ENCODE assay signal across 8 cellular contexts in the genomic region with DNA sequence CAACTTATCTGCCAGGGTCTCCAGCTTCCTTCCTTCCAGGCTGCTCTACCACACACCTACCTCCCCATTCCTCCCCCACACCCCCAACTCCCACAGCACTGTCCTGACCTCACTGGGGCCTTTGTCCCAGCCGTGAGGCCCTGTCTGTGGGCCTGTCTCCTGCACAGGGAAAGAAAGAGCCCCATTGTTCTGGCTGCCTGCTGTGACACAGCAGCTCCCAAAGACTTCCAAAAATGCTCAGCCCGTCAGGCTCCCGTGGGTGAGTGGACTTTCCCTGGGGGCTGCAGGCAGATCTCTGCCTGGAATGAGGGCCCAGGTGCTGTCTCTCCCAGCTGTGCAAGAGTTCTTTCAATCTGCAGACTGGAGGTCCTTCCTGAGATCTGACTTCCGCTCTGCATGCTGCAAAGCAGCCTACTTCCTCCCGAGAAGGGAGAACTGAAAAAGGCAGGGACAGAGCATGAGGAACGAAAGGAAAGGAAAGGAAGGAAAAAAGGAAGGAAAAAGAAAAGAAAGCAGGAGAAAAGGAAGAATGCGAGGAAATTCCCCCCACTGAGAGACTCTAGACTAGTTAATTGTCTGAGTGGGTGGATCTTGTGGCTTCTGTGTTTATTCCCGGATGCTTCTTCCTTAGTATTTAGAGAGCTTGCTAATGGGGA. TPM values are rescaled to one million over a fixed set of nuclear protein-coding genes. Genes with fewer than 3 reads are reported as not detected.
DNase-seq lines count a peak whose midpoint lies in the region; ATAC-seq and TF ChIP-seq lines count a peak whose summit lies in the region.

No MANE protein-coding gene starts in this region.

- CTCF ChIA-PET in CD4-positive, alpha-beta memory T cell (lab: Charles Lee; ENCODE audit: partially characterized antibody) = interaction anchor here (1.0 to 7.8 kb wide), 11 partner anchors 13 to 198 kb away, joined by 3 to 153 read pairs (median 10); a partner anchor contains a TSS

- no peaks in the 10 kb centered on the region for H3K9me3 ChIP-seq in tibial nerve
- no peaks in the 10 kb centered on the region for H3K9me3 ChIP-seq in CD4-positive, alpha-beta memory T cell (ENCODE audit: control insufficient read depth in 1 of 2, low read length in 2 of 2)

- H3K36me3 Mint-ChIP-seq in T-helper 1 cell treated with Interleukin-12 subunit alpha and Interleukin-12 subunit beta and Interleukin-4 antibody, amounts not matched to agents 30 μg/mL and 1 μg/mL, for 36 hours (ENCODE audit: low read depth) = peaks cover 1% of the 10 kb centered on the region
- H3K36me3 Mint-ChIP-seq in activated naive CD8-positive, alpha-beta T cell treated with anti-CD3 and anti-CD28 coated beads, Interleukin-2, amount 50 U/mL, for 24 hours (ENCODE audit: low read depth) = no peaks in the 10 kb centered on the region
- no peaks in the 10 kb centered on the region for H3K36me3 Mint-ChIP-seq in activated naive CD4-positive, alpha-beta T cell treated with anti-CD3 and anti-CD28 coated beads, Interleukin-2, amount 50 U/mL, for 72 hours
- no peaks in the 10 kb centered on the region for H3K36me3 Mint-ChIP-seq in CD4-positive, alpha-beta memory T cell

- DNase-seq in T-helper 1 cell (no peak), kidney tubule cell (ENCODE audit: low spot score) (peak; percentile 67), tibial nerve (ENCODE audit: low spot score in 2 of 2) (no peak)
- no peak for DNase-seq in activated naive CD8-positive, alpha-beta T cell treated with anti-CD3 and anti-CD28 coated beads, Interleukin-2, amount 50 U/mL, for 24 hours
- no peak for DNase-seq in activated naive CD4-positive, alpha-beta T cell treated with anti-CD3 and anti-CD28 coated beads, Interleukin-2, amount 50 U/mL, for 72 hours (ENCODE audit: low spot score in 2 of 2)
- no peak for DNase-seq in CD4-positive, alpha-beta memory T cell

- H3K4me1 Mint-ChIP-seq in T-helper 1 cell treated with Interleukin-12 subunit alpha and Interleukin-12 subunit beta and Interleukin-4 antibody, amounts not matched to agents 30 μg/mL and 1 μg/mL, for 36 hours (ENCODE audit: low read depth) = peaks cover 39% of the 10 kb centered on the region
- H3K4me1 Mint-ChIP-seq in activated naive CD8-positive, alpha-beta T cell treated with anti-CD3 and anti-CD28 coated beads, Interleukin-2, amount 50 U/mL, for 24 hours = peaks cover 48% of the 10 kb centered on the region
- H3K4me1 Mint-ChIP-seq in CD4-positive, alpha-beta memory T cell = peaks cover 29 to 54% (median 37%) of the 10 kb centered on the region in 4 donors

- peak overlapping the region; percentile 17 for H3K27ac Mint-ChIP-seq in T-helper 1 cell treated with Interleukin-12 subunit alpha and Interleukin-12 subunit beta and Interleukin-4 antibody, amounts not matched to agents 30 μg/mL and 1 μg/mL, for 36 hours
- H3K27ac Mint-ChIP-seq in activated naive CD8-positive, alpha-beta T cell treated with anti-CD3 and anti-CD28 coated beads, Interleukin-2, amount 50 U/mL, for 24 hours = no peak overlapping the region
- no peak overlapping the region for H3K27ac Mint-ChIP-seq in activated naive CD4-positive, alpha-beta T cell treated with anti-CD3 and anti-CD28 coated beads, Interleukin-2, amount 50 U/mL, for 72 hours
- peak overlapping the region in 3 of 7 donors; percentile 26 to 77 (median 72) for H3K27ac Mint-ChIP-seq in CD4-positive, alpha-beta memory T cell

- H3K27me3 Mint-ChIP-seq in T-helper 1 cell treated with Interleukin-12 subunit alpha and Interleukin-12 subunit beta and Interleukin-4 antibody, amounts not matched to agents 30 μg/mL and 1 μg/mL, for 36 hours (ENCODE audit: low read depth) = peaks cover 22% of the 10 kb centered on the region
- peaks cover 10% of the 10 kb centered on the region for H3K27me3 Mint-ChIP-seq in activated naive CD8-positive, alpha-beta T cell treated with anti-CD3 and anti-CD28 coated beads, Interleukin-2, amount 50 U/mL, for 24 hours
- H3K27me3 Mint-ChIP-seq in CD4-positive, alpha-beta memory T cell = peaks cover 5 to 6% of the 10 kb centered on the region in 2 donors

- no peak for TF ChIP-seq POLR2A in tibial nerve (IDR thresholded peaks at IDR 0.05)

- H3K9me3 Mint-ChIP-seq in T-helper 1 cell treated with Interleukin-12 subunit alpha and Interleukin-12 subunit beta and Interleukin-4 antibody, amounts not matched to agents 30 μg/mL and 1 μg/mL, for 36 hours = no peaks in the 10 kb centered on the region
- H3K9me3 Mint-ChIP-seq in activated naive CD8-positive, alpha-beta T cell treated with anti-CD3 and anti-CD28 coated beads, Interleukin-2, amount 50 U/mL, for 24 hours = no peaks in the 10 kb centered on the region
- no peaks in the 10 kb centered on the region for H3K9me3 Mint-ChIP-seq in activated naive CD4-positive, alpha-beta T cell treated with anti-CD3 and anti-CD28 coated beads, Interleukin-2, amount 50 U/mL, for 72 hours
- H3K9me3 Mint-ChIP-seq in CD4-positive, alpha-beta memory T cell = no peaks in the 10 kb centered on the region

- H3K27ac ChIP-seq in tibial nerve = peak overlapping the region; percentile 35 to 94 (median 78)
- H3K27ac ChIP-seq in CD4-positive, alpha-beta memory T cell (ENCODE audit: low read depth, low read length) = no peak overlapping the region

- POLR2A ChIA-PET in CD4-positive, alpha-beta memory T cell (lab: Charles Lee; ENCODE audit: partially characterized antibody) = no interaction called here

- 20% methylated on average over 8 of the region's 8 CpGs for WGBS in tibial nerve, 2 donors

- H3K36me3 ChIP-seq in tibial nerve = no peaks in the 10 kb centered on the region
- no peaks in the 10 kb centered on the region for H3K36me3 ChIP-seq in CD4-positive, alpha-beta memory T cell (ENCODE audit: insufficient read depth, low read length)

- no peaks in the 10 kb centered on the region for H3K27me3 ChIP-seq in tibial nerve
- peaks cover 2% of the 10 kb centered on the region for H3K27me3 ChIP-seq in CD4-positive, alpha-beta memory T cell (ENCODE audit: insufficient read depth, low read length)

- intact Hi-C loops in CD4-positive, alpha-beta memory T cell (cut with micrococcal nuclease) = no loop called here

- H3K4me3 Mint-ChIP-seq in T-helper 1 cell treated with Interleukin-12 subunit alpha and Interleukin-12 subunit beta and Interleukin-4 antibody, amounts not matched to agents 30 μg/mL and 1 μg/mL, for 36 hours = peak overlapping the region; percentile 17
- H3K4me3 Mint-ChIP-seq in activated naive CD8-positive, alpha-beta T cell treated with anti-CD3 and anti-CD28 coated beads, Interleukin-2, amount 50 U/mL, for 24 hours = peak overlapping the region; percentile 5
- peak overlapping the region in 1 of 8 donors; percentile 26 for H3K4me3 Mint-ChIP-seq in CD4-positive, alpha-beta memory T cell

- no peak for ATAC-seq in activated naive CD8-positive, alpha-beta T cell treated with anti-CD3 and anti-CD28 coated beads, Interleukin-2, amount 50 U/mL, for 24 hours
- no peak for ATAC-seq in HG03159 (IDR thresholded peaks at IDR 0.05; ENCODE audit: unreplicated experiment)
- ATAC-seq in activated naive CD4-positive, alpha-beta T cell treated with anti-CD3 and anti-CD28 coated beads, Interleukin-2, amount 50 U/mL, for 72 hours = no peak

- peak; percentile 21 to 35 for TF ChIP-seq EP300 in tibial nerve (IDR thresholded peaks at IDR 0.05)

- no peak for TF ChIP-seq CTCF in tibial nerve (IDR thresholded peaks at IDR 0.05)

- H3K4me1 ChIP-seq in tibial nerve = peaks cover 0 to 91% (median 78%) of the 10 kb centered on the region in 4 donors
- H3K4me1 ChIP-seq in CD4-positive, alpha-beta memory T cell (ENCODE audit: insufficient read depth, low read length) = peaks cover 57% of the 10 kb centered on the region

- H3K4me3 ChIP-seq in tibial nerve = no peak overlapping the region
- H3K4me3 ChIP-seq in CD4-positive, alpha-beta memory T cell (ENCODE audit: low read length in 2 of 2) = no peak overlapping the region

RNA-seq across cellular contexts. Expression of a gene that starts 15.1 kb away (rescaled TPM):
- 10 to 100 TPM; 59.9 to 65.3 (median 63.9) TPM for total RNA-seq in tibial nerve
- total RNA-seq in activated naive CD4-positive, alpha-beta T cell treated with anti-CD3 and anti-CD28 coated beads, Interleukin-2, amount 50 U/mL, for 72 hours = not detected
- not detected for total RNA-seq in CD4-positive, alpha-beta memory T cell
- polyA plus RNA-seq in CD4-positive, alpha-beta memory T cell = not detected

RNA-seq across cellular contexts. Expression of a gene that starts 20.1 kb away (rescaled TPM):
- total RNA-seq in tibial nerve = not detected
- not detected for total RNA-seq in activated naive CD4-positive, alpha-beta T cell treated with anti-CD3 and anti-CD28 coated beads, Interleukin-2, amount 50 U/mL, for 72 hours
- total RNA-seq in CD4-positive, alpha-beta memory T cell = not detected
- polyA plus RNA-seq in CD4-positive, alpha-beta memory T cell = not detected

RNA-seq across cellular contexts. Expression of a gene that starts 42.8 kb away (rescaled TPM):
- total RNA-seq in tibial nerve = 10 to 100 TPM in 2 of 4 donors, 1 to 10 TPM in 2; 1.8 to 20.3 (median 10.6) TPM
- total RNA-seq in activated naive CD4-positive, alpha-beta T cell treated with anti-CD3 and anti-CD28 coated beads, Interleukin-2, amount 50 U/mL, for 72 hours = 1 to 10 TPM in 1 of 2 donors, not detected in 1; 3.8 TPM
- not detected for total RNA-seq in CD4-positive, alpha-beta memory T cell
- polyA plus RNA-seq in CD4-positive, alpha-beta memory T cell = not detected

RNA-seq across cellular contexts. Expression of a gene that starts 43.3 kb away (rescaled TPM):
- total RNA-seq in tibial nerve = 10 to 100 TPM in 1 of 4 donors, 1 to 10 TPM in 3; 3.5 to 13.2 (median 5.0) TPM
- 1 to 10 TPM; 1.6 to 2.3 TPM for total RNA-seq in activated naive CD4-positive, alpha-beta T cell treated with anti-CD3 and anti-CD28 coated beads, Interleukin-2, amount 50 U/mL, for 72 hours
- total RNA-seq in CD4-positive, alpha-beta memory T cell = under 1 TPM; 0.55 to 0.61 TPM
- under 1 TPM in 1 of 2 donors, not detected in 1; 0.21 TPM for polyA plus RNA-seq in CD4-positive, alpha-beta memory T cell

Comparison
In these comparisons a context has a peak if more than half of its experiments do, and no peak if none do; other contexts are left out.
1. RNA of a gene that starts 15.1 kb away (total RNA-seq): 59.9 to 65.3 TPM in tibial nerve; not detected in CD4-positive, alpha-beta memory T cell and not detected in activated naive CD4-positive, alpha-beta T cell treated with anti-CD3 and anti-CD28 coated beads, Interleukin-2, amount 50 U/mL, for 72 hours; every median in the first group is over 10 times any median in the second.